ENCODE assay signal across 17 cellular contexts in the genomic region with DNA sequence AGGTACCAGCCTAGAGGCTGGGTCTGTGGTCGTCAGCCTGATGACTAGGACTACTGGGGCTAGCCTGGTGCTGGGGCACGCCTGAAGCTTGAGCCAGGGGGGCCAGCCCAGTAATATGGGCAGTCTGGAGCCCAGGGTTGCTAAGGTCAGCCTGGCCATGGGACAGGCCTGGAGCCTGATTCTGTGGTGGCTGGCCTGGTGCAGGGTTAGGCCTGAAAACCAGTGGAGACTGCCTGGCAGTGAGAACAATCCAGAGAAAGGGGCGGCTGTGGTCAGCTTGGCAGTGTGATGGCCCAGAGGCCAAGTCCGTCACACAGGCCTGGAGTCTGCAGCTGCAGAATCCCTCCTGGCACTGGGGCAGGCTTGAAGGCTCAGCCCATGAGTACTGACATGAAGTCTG.
DNase-seq lines count a peak whose midpoint lies in the region; ATAC-seq and TF ChIP-seq lines count a peak whose summit lies in the region.
"Had no signal": no experiment of that assay in that cellular context is flagged by ENCODE, and none has a peak within 500 bp of the region (broad histone marks: within the 10 kb centered on the region; RNA-seq: fewer than 3 reads in every experiment).

No MANE protein-coding gene starts in this region.

- peak overlapping the region; percentile 28; the same call in 1 of the 2 replicates for H2AFZ ChIP-seq in GM23338

- no peaks in the 10 kb centered on the region for H3K4me1 Mint-ChIP-seq in GM23338
- peaks cover 10% of the 10 kb centered on the region; the same call in 1 of the 2 replicates for H3K4me1 Mint-ChIP-seq in WTC11
- H3K4me1 Mint-ChIP-seq in naive thymus-derived CD4-positive, alpha-beta T cell = no peaks in the 10 kb centered on the region
- no peaks in the 10 kb centered on the region for H3K4me1 Mint-ChIP-seq in activated CD4-positive, alpha-beta memory T cell treated with anti-CD3 and anti-CD28 coated beads for 36 hours (ENCODE audit: low read depth)
- H3K4me1 Mint-ChIP-seq in activated T-cell treated with anti-CD3 and anti-CD28 coated beads, Interleukin-2, amount 50 U/mL, for 72 hours (ENCODE audit: low read depth) = no peaks in the 10 kb centered on the region
- H3K4me1 Mint-ChIP-seq: CD4-positive, CD25-positive, alpha-beta regulatory T cell had no signal

- no peaks in the 10 kb centered on the region for H3F3A ChIP-seq in GM23338 (replicated peaks; ENCODE audit: low read depth)

- no peaks in the 10 kb centered on the region for H3K27me3 ChIP-seq in GM23338 (ENCODE audit: insufficient read depth)
- H3K27me3 ChIP-seq in naive thymus-derived CD4-positive, alpha-beta T cell (ENCODE audit: control insufficient read depth in 2 of 2, insufficient read depth in 2 of 2, low read length in 2 of 2) = no peaks in the 10 kb centered on the region
- no peaks in the 10 kb centered on the region for H3K27me3 ChIP-seq in upper lobe of left lung
- H3K27me3 ChIP-seq: BLaER1 treated with 17β-estradiol and CSF1 and Interleukin-3, amounts not matched to agents 10 nM and 100 nM had no signal

- H3K36me3 Mint-ChIP-seq in GM23338 (ENCODE audit: low read depth) (peaks cover 4% of the 10 kb centered on the region; the same call in 1 of the 3 replicates), WTC11 (peaks cover 17% of the 10 kb centered on the region)
- no peaks in the 10 kb centered on the region for H3K36me3 Mint-ChIP-seq in naive thymus-derived CD4-positive, alpha-beta T cell
- H3K36me3 Mint-ChIP-seq in activated CD4-positive, alpha-beta memory T cell treated with anti-CD3 and anti-CD28 coated beads for 36 hours = no peaks in the 10 kb centered on the region
- H3K36me3 Mint-ChIP-seq in activated T-cell treated with anti-CD3 and anti-CD28 coated beads, Interleukin-2, amount 50 U/mL, for 72 hours (ENCODE audit: insufficient read depth in 2 of 2) = no peaks in the 10 kb centered on the region
- H3K36me3 Mint-ChIP-seq: CD4-positive, CD25-positive, alpha-beta regulatory T cell had no signal

- H4K20me1 ChIP-seq in GM23338 (replicated peaks; ENCODE audit: insufficient read depth) = no peaks in the 10 kb centered on the region
- H4K20me1 ChIP-seq: BLaER1 treated with 17β-estradiol and CSF1 and Interleukin-3, amounts not matched to agents 10 nM and 100 nM had no signal

- H3K27me3 Mint-ChIP-seq in GM23338 (ENCODE audit: insufficient read depth, low read depth, poor library complexity) = no peaks in the 10 kb centered on the region
- H3K27me3 Mint-ChIP-seq in WTC11 (ENCODE audit: low read depth) = no peaks in the 10 kb centered on the region
- no peaks in the 10 kb centered on the region for H3K27me3 Mint-ChIP-seq in naive thymus-derived CD4-positive, alpha-beta T cell
- no peaks in the 10 kb centered on the region for H3K27me3 Mint-ChIP-seq in activated CD4-positive, alpha-beta memory T cell treated with anti-CD3 and anti-CD28 coated beads for 36 hours
- no peaks in the 10 kb centered on the region for H3K27me3 Mint-ChIP-seq in activated T-cell treated with anti-CD3 and anti-CD28 coated beads, Interleukin-2, amount 50 U/mL, for 72 hours (ENCODE audit: low read depth)
- H3K27me3 Mint-ChIP-seq: CD4-positive, CD25-positive, alpha-beta regulatory T cell had no signal

- no peak for DNase-seq in GM23338 (ENCODE audit: low spot score)
- no peak for DNase-seq in WTC11 (ENCODE audit: low spot score)
- DNase-seq in naive thymus-derived CD4-positive, alpha-beta T cell = no peak
- peak in 1 of 2 donors; percentile 20 for DNase-seq in upper lobe of left lung
- DNase-seq in activated CD4-positive, alpha-beta memory T cell treated with anti-CD3 and anti-CD28 coated beads for 36 hours = no peak
- DNase-seq in activated T-cell treated with anti-CD3 and anti-CD28 coated beads, Interleukin-2, amount 50 U/mL, for 72 hours = no peak
- no peak for DNase-seq in DMS53 (lab: John Stamatoyannopoulos, UW)
- DNase-seq: ACHN; CD4-positive, CD25-positive, alpha-beta regulatory T cell; DMS 273 treated with DMSO at 0.1 percent for 48 hours; DMS79; GOT3; HCEC 1CT; HFFc6 had no signal

- no peaks in the 10 kb centered on the region for H3K79me2 ChIP-seq in GM23338 (replicated peaks; ENCODE audit: insufficient read depth)

- H3K4me1 ChIP-seq in GM23338 (ENCODE audit: insufficient read depth) (no peaks in the 10 kb centered on the region), upper lobe of left lung (no peaks in the 10 kb centered on the region)
- no peaks in the 10 kb centered on the region for H3K4me1 ChIP-seq in naive thymus-derived CD4-positive, alpha-beta T cell (ENCODE audit: control insufficient read depth in 2 of 2, insufficient read depth in 2 of 2, low read length in 2 of 2)
- H3K4me1 ChIP-seq: BLaER1 treated with 17β-estradiol and CSF1 and Interleukin-3, amounts not matched to agents 10 nM and 100 nM had no signal

- intact Hi-C loops in naive thymus-derived CD4-positive, alpha-beta T cell (cut with micrococcal nuclease) = no loop called here
- intact Hi-C loops in activated CD4-positive, alpha-beta memory T cell treated with anti-CD3 and anti-CD28 coated beads for 36 hours (cut with micrococcal nuclease) = no loop called here

- H3K27ac Mint-ChIP-seq in GM23338 (no peak overlapping the region), WTC11 (no peak overlapping the region)
- no peak overlapping the region for H3K27ac Mint-ChIP-seq in naive thymus-derived CD4-positive, alpha-beta T cell
- no peak overlapping the region for H3K27ac Mint-ChIP-seq in activated CD4-positive, alpha-beta memory T cell treated with anti-CD3 and anti-CD28 coated beads for 36 hours
- no peak overlapping the region for H3K27ac Mint-ChIP-seq in activated T-cell treated with anti-CD3 and anti-CD28 coated beads, Interleukin-2, amount 50 U/mL, for 72 hours
- H3K27ac Mint-ChIP-seq: CD4-positive, CD25-positive, alpha-beta regulatory T cell; HFFc6 had no signal

- H3K36me3 ChIP-seq in GM23338 (ENCODE audit: insufficient read depth) (no peaks in the 10 kb centered on the region), upper lobe of left lung (no peaks in the 10 kb centered on the region)
- no peaks in the 10 kb centered on the region for H3K36me3 ChIP-seq in naive thymus-derived CD4-positive, alpha-beta T cell (ENCODE audit: control insufficient read depth in 2 of 3, insufficient read depth in 3 of 3, low read length in 3 of 3)
- H3K36me3 ChIP-seq: BLaER1 treated with 17β-estradiol and CSF1 and Interleukin-3, amounts not matched to agents 10 nM and 100 nM had no signal

- no peak overlapping the region for H3K4me3 Mint-ChIP-seq in GM23338
- H3K4me3 Mint-ChIP-seq in WTC11 = no peak overlapping the region
- no peak overlapping the region for H3K4me3 Mint-ChIP-seq in naive thymus-derived CD4-positive, alpha-beta T cell
- no peak overlapping the region for H3K4me3 Mint-ChIP-seq in activated CD4-positive, alpha-beta memory T cell treated with anti-CD3 and anti-CD28 coated beads for 36 hours
- H3K4me3 Mint-ChIP-seq in activated T-cell treated with anti-CD3 and anti-CD28 coated beads, Interleukin-2, amount 50 U/mL, for 72 hours = no peak overlapping the region
- H3K4me3 Mint-ChIP-seq: CD4-positive, CD25-positive, alpha-beta regulatory T cell; HFFc6 had no signal

- TF ChIP-seq CTCF in GM23338 (conservative IDR thresholded peaks at IDR 0.05; ENCODE audit: low read depth in 2 of 2) = no peak
- TF ChIP-seq CTCF in WTC11 (IDR thresholded peaks at IDR 0.05) = no peak
- no peak for TF ChIP-seq CTCF in upper lobe of left lung (IDR thresholded peaks at IDR 0.05)

- no peak overlapping the region for H3K4me2 ChIP-seq in GM23338
- H3K4me2 ChIP-seq: BLaER1 treated with 17β-estradiol and CSF1 and Interleukin-3, amounts not matched to agents 10 nM and 100 nM had no signal

- POLR2A ChIA-PET in WTC11 (lab: Charles Lee) = no interaction called here
- POLR2A ChIA-PET in naive thymus-derived CD4-positive, alpha-beta T cell (lab: Charles Lee) = no interaction called here
- POLR2A ChIA-PET in activated CD4-positive, alpha-beta memory T cell treated with anti-CD3 and anti-CD28 coated beads for 36 hours (lab: Charles Lee) = no interaction called here

- TF ChIP-seq EP300 in upper lobe of left lung (IDR thresholded peaks at IDR 0.05) = no peak

- no peaks in the 10 kb centered on the region for H3K9me3 ChIP-seq in naive thymus-derived CD4-positive, alpha-beta T cell (ENCODE audit: control insufficient read depth in 2 of 3, low read length in 3 of 3)
- H3K9me3 ChIP-seq in upper lobe of left lung = peaks cover 0 to 7% (median 0%) of the 10 kb centered on the region in 4 donors

- ATAC-seq in GM23338 (no peak), WTC11 (peak; percentile 16; the same call in 1 of the 2 replicates), upper lobe of left lung (ENCODE audit: low FRiP score in 2 of 2) (peak; percentile 34 to 35)
- peak; percentile 20 for ATAC-seq in naive thymus-derived CD4-positive, alpha-beta T cell
- no peak for ATAC-seq in activated T-cell treated with anti-CD3 and anti-CD28 coated beads, Interleukin-2, amount 50 U/mL, for 72 hours (replicated peaks in 1 of 2)
- ATAC-seq: GM12878 had no signal

- H3K4me3 ChIP-seq in GM23338 = no peak overlapping the region
- no peak overlapping the region for H3K4me3 ChIP-seq in naive thymus-derived CD4-positive, alpha-beta T cell (ENCODE audit: low read length)
- H3K4me3 ChIP-seq in upper lobe of left lung = no peak overlapping the region
- H3K4me3 ChIP-seq: BLaER1 treated with 17β-estradiol and CSF1 and Interleukin-3, amounts not matched to agents 10 nM and 100 nM; GM12878 had no signal

- 72 to 74% methylated on average over 2 to 4 of the region's 4 CpGs for WGBS in upper lobe of left lung, 2 donors

- H3K9me3 Mint-ChIP-seq in GM23338 (peaks cover 13% of the 10 kb centered on the region; the same call in 2 of the 3 replicates), WTC11 (peaks cover 31% of the 10 kb centered on the region)
- peaks cover 0 to 16% (median under 1%) of the 10 kb centered on the region in 11 donors for H3K9me3 Mint-ChIP-seq in naive thymus-derived CD4-positive, alpha-beta T cell
- H3K9me3 Mint-ChIP-seq in activated CD4-positive, alpha-beta memory T cell treated with anti-CD3 and anti-CD28 coated beads for 36 hours = peaks cover 12% of the 10 kb centered on the region
- peaks cover 0 to 2% of the 10 kb centered on the region in 2 donors for H3K9me3 Mint-ChIP-seq in activated T-cell treated with anti-CD3 and anti-CD28 coated beads, Interleukin-2, amount 50 U/mL, for 72 hours

- CTCF ChIA-PET in WTC11 (lab: Charles Lee) = no interaction called here
- CTCF ChIA-PET in naive thymus-derived CD4-positive, alpha-beta T cell (lab: Charles Lee) = no interaction called here
- CTCF ChIA-PET in activated CD4-positive, alpha-beta memory T cell treated with anti-CD3 and anti-CD28 coated beads for 36 hours (lab: Charles Lee) = no interaction called here

- no peak for TF ChIP-seq POLR2A in upper lobe of left lung (IDR thresholded peaks at IDR 0.05)

- H3K27ac ChIP-seq in GM23338 (ENCODE audit: low read depth) (no peak overlapping the region), upper lobe of left lung (no peak overlapping the region)
- no peak overlapping the region for H3K27ac ChIP-seq in naive thymus-derived CD4-positive, alpha-beta T cell (ENCODE audit: low read depth, low read length)
- H3K27ac ChIP-seq: BLaER1 treated with 17β-estradiol and CSF1 and Interleukin-3, amounts not matched to agents 10 nM and 100 nM; HL-60 had no signal

- peaks cover 9% of the 10 kb centered on the region; the same call in 1 of the 2 replicates for H3K9me2 ChIP-seq in GM23338 (ENCODE audit: insufficient read depth)

TF ChIP-seq in GM23338, 12 proteins besides CTCF, POLR2A, EP300 and RAD21 (continues in another document):
- no peak for TF ChIP-seq JUNB (IDR thresholded peaks at IDR 0.05; ENCODE audit: unreplicated experiment)

Comparison
In these comparisons a context has a peak if more than half of its experiments do, and no peak if none do; other contexts are left out.
1. ATAC-seq: peak in WTC11 (single experiment), naive thymus-derived CD4-positive, alpha-beta T cell (single experiment) and upper lobe of left lung (2 of 2); none in GM23338 (single experiment) and activated T-cell treated with anti-CD3 and anti-CD28 coated beads, Interleukin-2, amount 50 U/mL, for 72 hours (0 of 2).